Comparison of ENCODE assay signal across 31 cellular contexts in genomic region chr1:202871367-202871766, GRCh38.
"Had no signal": no experiment of that assay in that cellular context is flagged by ENCODE, and none has a peak within 500 bp of the region (broad histone marks: within the 10 kb centered on the region; RNA-seq: fewer than 3 reads in every experiment).

No MANE protein-coding gene starts in this region.

- DNase-seq: activated CD4-positive, alpha-beta memory T cell treated with anti-CD3 and anti-CD28 coated beads for 36 hours; activated CD4-positive, alpha-beta T cell treated with anti-CD3 and anti-CD28 coated beads for 36 hours; activated CD4-positive, alpha-beta T cell treated with anti-CD3 and anti-CD28 coated beads, Interleukin-2, amount 10 ng/mL, durations not matched to agents 24 days and 14 days; activated CD4-positive, CD25-positive, alpha-beta regulatory T cell; activated CD4-positive, CD25-positive, alpha-beta regulatory T cell treated with anti-CD3 and anti-CD28 coated beads, Interleukin-2, amount 50 U/mL, for 72 hours; activated CD8-positive, alpha-beta memory T cell treated with anti-CD3 and anti-CD28 coated beads, Interleukin-2, amount 10 ng/mL, durations not matched to agents 7 days and 5 days; activated CD8-positive, alpha-beta memory T cell treated with anti-CD3 and anti-CD28 coated beads, Interleukin-2, amount 50 U/mL, for 4 hours; activated CD8-positive, alpha-beta T cell treated with anti-CD3 and anti-CD28 coated beads, Interleukin-2, amount 10 ng/mL, durations not matched to agents 7 days and 5 days; activated effector memory CD4-positive, alpha-beta T cell treated with anti-CD3 and anti-CD28 coated beads, Interleukin-2, amount 50 U/mL, for 16 hours; activated naive CD4-positive, alpha-beta T cell treated with anti-CD3 and anti-CD28 coated beads for 36 hours; activated naive CD8-positive, alpha-beta T cell treated with anti-CD3 and anti-CD28 coated beads for 36 hours; activated naive CD8-positive, alpha-beta T cell treated with anti-CD3 and anti-CD28 coated beads, Interleukin-2, amount 50 U/mL, for 24 hours; activated T-cell treated with anti-CD3 and anti-CD28 coated beads, Interleukin-2, amount 50 U/mL, for 1 hour; activated T-cell treated with anti-CD3 and anti-CD28 coated beads, Interleukin-2, amount 50 U/mL, for 48 hours; adrenal gland; amygdala; aorta; body of pancreas; dorsolateral prefrontal cortex; effector memory CD4-positive, alpha-beta T cell; endodermal cell; erythroblast; esophagus squamous epithelium; foreskin melanocyte; head of caudate nucleus; hippocampal formation; T-helper 17 cell; T1000 had no signal

- H3K4me3 ChIP-seq: adrenal gland, body of pancreas, cardiac muscle cell, coronary artery, dorsolateral prefrontal cortex, esophagus squamous epithelium, gastroesophageal sphincter had no signal

- H3K9me3 ChIP-seq: adrenal gland, body of pancreas, esophagus squamous epithelium, gastroesophageal sphincter had no signal

- H3K27me3 ChIP-seq: adrenal gland, body of pancreas, cardiac muscle cell, dorsolateral prefrontal cortex, esophagus squamous epithelium, gastroesophageal sphincter had no signal

- ATAC-seq: activated CD4-positive, alpha-beta T cell treated with anti-CD3 and anti-CD28 coated beads for 36 hours; activated CD8-positive, alpha-beta memory T cell treated with anti-CD3 and anti-CD28 coated beads, Interleukin-2, amount 10 ng/mL, durations not matched to agents 7 days and 5 days; activated CD8-positive, alpha-beta T cell treated with anti-CD3 and anti-CD28 coated beads, Interleukin-2, amount 10 ng/mL, durations not matched to agents 7 days and 5 days; activated naive CD8-positive, alpha-beta T cell treated with anti-CD3 and anti-CD28 coated beads, Interleukin-2, amount 50 U/mL, for 24 hours; body of pancreas; gastroesophageal sphincter; T-helper 17 cell had no signal

- H3K36me3 ChIP-seq: adrenal gland, cardiac muscle cell, esophagus squamous epithelium, gastroesophageal sphincter had no signal

- H3K4me1 ChIP-seq: adrenal gland, body of pancreas, gastroesophageal sphincter had no signal

- H3K27ac ChIP-seq: adrenal gland, body of pancreas, cardiac muscle cell, coronary artery, dorsolateral prefrontal cortex, gastroesophageal sphincter had no signal
